In genomic region chr7:137981668-137982067, GRCh38 we compare ENCODE assay signal across 8 cellular contexts. TPM values are rescaled to one million over a fixed set of nuclear protein-coding genes. Genes with fewer than 3 reads are reported as not detected.
DNase-seq lines count a peak whose midpoint lies in the region; ATAC-seq, FAIRE-seq and TF ChIP-seq lines count a peak whose summit lies in the region.

No MANE protein-coding gene starts in this region.

- H2AFZ ChIP-seq in SK-N-SH (ENCODE audit: low read depth), result peak overlapping the region; percentile 42; the same call in 1 of the 2 replicates
- H2AFZ ChIP-seq in astrocyte (ENCODE audit: low read depth, low read length), result no peak overlapping the region

- H3K4me1 Mint-ChIP-seq in astrocyte (ENCODE audit: low read depth, unreplicated experiment) (peaks cover 90% of the 10 kb centered on the region), immature natural killer cell (peaks cover 18 to 75% of the 10 kb centered on the region in 2 donors)

- peaks cover 16% of the 10 kb centered on the region for H3F3A ChIP-seq in SK-N-SH (replicated peaks; ENCODE audit: insufficient read depth)

- H3K27ac Mint-ChIP-seq in astrocyte (ENCODE audit: unreplicated experiment) (peak overlapping the region; percentile 66), immature natural killer cell (peak overlapping the region in 2 of 6 donors; percentile 44 to 45)

- H3K27me3 Mint-ChIP-seq in astrocyte (ENCODE audit: low read depth, unreplicated experiment) (no peaks in the 10 kb centered on the region), immature natural killer cell (ENCODE audit: low read depth in 3 of 3) (no peaks in the 10 kb centered on the region)

- TF ChIP-seq RAD21 in SK-N-SH (IDR thresholded peaks at IDR 0.05; ENCODE audit: low read length), result no peak

- H3K36me3 Mint-ChIP-seq in astrocyte (ENCODE audit: low read depth, unreplicated experiment) (peaks cover 27% of the 10 kb centered on the region), immature natural killer cell (peaks cover 8 to 13% (median 12%) of the 10 kb centered on the region in 3 donors)

- H3K36me3 ChIP-seq in SK-N-SH (replicated peaks in 1 of 2; ENCODE audit: control insufficient read depth in 1 of 2, insufficient read depth in 2 of 2, low read length in 1 of 2) (peaks cover 3 to 11% of the 10 kb centered on the region in 2 experiments), astrocyte (ENCODE audit: insufficient read depth, low read length) (no peaks in the 10 kb centered on the region), urinary bladder (ENCODE audit: insufficient read depth) (no peaks in the 10 kb centered on the region)

- peak overlapping the region; percentile 39 for H3K9ac ChIP-seq in SK-N-SH
- peak overlapping the region; percentile 42 for H3K9ac ChIP-seq in astrocyte (ENCODE audit: low read length)

- no peaks in the 10 kb centered on the region for H3K27me3 ChIP-seq in SK-N-SH (ENCODE audit: insufficient read depth)
- H3K27me3 ChIP-seq in astrocyte (ENCODE audit: insufficient read depth, low read length), result no peaks in the 10 kb centered on the region

- no peak for DNase-seq in SK-N-SH
- no peak for DNase-seq in astrocyte (ENCODE audit: low read depth)
- DNase-seq in DMS79 treated with DMSO at 0.1 percent for 48 hours (lab: John Stamatoyannopoulos, UW), result no peak
- DNase-seq in immature natural killer cell, result no peak
- DNase-seq in NCI-H226, result no peak

- peaks cover 7% of the 10 kb centered on the region for H3K9me3 Mint-ChIP-seq in astrocyte (ENCODE audit: unreplicated experiment)
- no peaks in the 10 kb centered on the region for H3K9me3 Mint-ChIP-seq in immature natural killer cell

- FAIRE-seq in astrocyte (lab: Jason Lieb, UNC), result no peak

- CTCF ChIA-PET in SK-N-SH (lab: Yijun Ruan, JAX), result interaction anchor here (0.9 kb wide), 1 partner anchor 78 kb away, joined by 4 read pairs; no protein-coding TSS in a partner anchor

- H3K79me2 ChIP-seq in SK-N-SH (ENCODE audit: insufficient read depth) (peaks cover 98% of the 10 kb centered on the region), astrocyte (ENCODE audit: insufficient read depth, low read length) (peaks cover 97% of the 10 kb centered on the region)

- H3K9me3 ChIP-seq in SK-N-SH (no peaks in the 10 kb centered on the region), astrocyte (ENCODE audit: insufficient read depth, low read depth, low read length) (peaks cover 2% of the 10 kb centered on the region)

- no peak for TF ChIP-seq EP300 in SK-N-SH (IDR thresholded peaks at IDR 0.05; ENCODE audit: borderline replicate concordance in 1 of 2, low read depth in 1 of 2, low read length in 1 of 2)

- H3K4me1 ChIP-seq in SK-N-SH (ENCODE audit: control insufficient read depth in 1 of 2, insufficient read depth in 2 of 2, low read depth in 1 of 2, low read length in 1 of 2), result peaks cover 22 to 34% of the 10 kb centered on the region in 2 experiments; a peak in 3 of 4 replicates
- peaks cover 73% of the 10 kb centered on the region for H3K4me1 ChIP-seq in astrocyte (ENCODE audit: insufficient read depth, low read length)
- H3K4me1 ChIP-seq in urinary bladder (ENCODE audit: insufficient read depth), result peaks cover 3% of the 10 kb centered on the region

- 81% methylated on average over 4 of the region's 4 CpGs for WGBS in SK-N-SH (ENCODE audit: low lambda C conversion rate)
- WGBS in urinary bladder, result 65% methylated on average over 4 of the region's 4 CpGs

- H3K27ac ChIP-seq in SK-N-SH (ENCODE audit: low read depth in 2 of 2, low read length in 1 of 2) (peak overlapping the region; percentile 18 to 94; a peak in 3 of 4 replicates), astrocyte (ENCODE audit: low read depth, low read length) (peak overlapping the region; percentile 75), urinary bladder (ENCODE audit: low read depth) (peak overlapping the region; percentile 46)

- ATAC-seq in SK-N-SH treated with all-trans-retinoic acid at 6 μM for 48 hours, result no peak
- peak; percentile 70 for ATAC-seq in HG03025 (IDR thresholded peaks at IDR 0.05; ENCODE audit: low FRiP score, unreplicated experiment)

- peak overlapping the region; percentile 22 for H3K4me2 ChIP-seq in SK-N-SH
- H3K4me2 ChIP-seq in astrocyte (ENCODE audit: low read length), result peak overlapping the region; percentile 41

- H3K4me3 ChIP-seq in SK-N-SH (ENCODE audit: low read depth in 2 of 2, low read length in 1 of 2), result no peak overlapping the region
- no peak overlapping the region for H3K4me3 ChIP-seq in astrocyte (ENCODE audit: insufficient read depth, low read depth, low read length)
- no peak overlapping the region for H3K4me3 ChIP-seq in urinary bladder (ENCODE audit: low read depth, low read length)

- POLR2A ChIA-PET in SK-N-SH (lab: Yijun Ruan, JAX), result no interaction called here

- TF ChIP-seq CTCF in SK-N-SH (IDR thresholded peaks at IDR 0.05) (no peak), astrocyte (IDR thresholded peaks at IDR 0.05; ENCODE audit: insufficient read depth, low read depth, low read length) (no peak)

- H3K9me2 ChIP-seq in SK-N-SH, result no peaks in the 10 kb centered on the region

- H4K20me1 ChIP-seq in SK-N-SH (ENCODE audit: insufficient read depth) (no peaks in the 10 kb centered on the region), astrocyte (ENCODE audit: insufficient read depth, low read length) (peaks cover 47% of the 10 kb centered on the region)

- H3K4me3 Mint-ChIP-seq in astrocyte (ENCODE audit: unreplicated experiment) (no peak overlapping the region), immature natural killer cell (no peak overlapping the region)

TF ChIP-seq in SK-N-SH, 30 proteins besides CTCF, POLR2A, EP300 and RAD21:
- TF ChIP-seq JUND (IDR thresholded peaks at IDR 0.05) (no peak), RFX5 (IDR thresholded peaks at IDR 0.05; ENCODE audit: low read length) (no peak), TAF1 (IDR thresholded peaks at IDR 0.05; ENCODE audit: borderline replicate concordance, low read depth, low read length) (no peak), RCOR1 (IDR thresholded peaks at IDR 0.05; ENCODE audit: low read length) (no peak), FOXJ3 (CRISPR knock-in tag; IDR thresholded peaks at IDR 0.05) (no peak), REST (IDR thresholded peaks at IDR 0.05; ENCODE audit: low read depth, low read length) (no peak)

TF ChIP-seq in SK-N-SH treated with all-trans-retinoic acid at 6 μM for 48 hours, 23 proteins besides CTCF, POLR2A, EP300 and RAD21 (continues in another document):
- TF ChIP-seq BACH2 (CRISPR knock-in tag; IDR thresholded peaks at IDR 0.05; ENCODE audit: borderline replicate concordance) (no peak), PATZ1 (CRISPR knock-in tag; IDR thresholded peaks at IDR 0.05; ENCODE audit: borderline replicate concordance) (no peak), POU6F1 (CRISPR knock-in tag; IDR thresholded peaks at IDR 0.05; ENCODE audit: borderline replicate concordance, low read depth) (no peak), ARNTL (CRISPR knock-in tag; IDR thresholded peaks at IDR 0.05; ENCODE audit: borderline replicate concordance, low read depth) (no peak), ZC3H10 (CRISPR knock-in tag; IDR thresholded peaks at IDR 0.05) (no peak), RARB (CRISPR knock-in tag; IDR thresholded peaks at IDR 0.05) (no peak), ESRRG (CRISPR knock-in tag; IDR thresholded peaks at IDR 0.05) (no peak), ZNF70 (CRISPR knock-in tag; IDR thresholded peaks at IDR 0.05) (no peak), CREB5 (CRISPR knock-in tag; IDR thresholded peaks at IDR 0.05; ENCODE audit: low read depth) (no peak), PPARA (CRISPR knock-in tag; IDR thresholded peaks at IDR 0.05; ENCODE audit: borderline replicate concordance) (no peak), TOX (CRISPR knock-in tag; IDR thresholded peaks at IDR 0.05; ENCODE audit: borderline replicate concordance) (no peak)

RNA-seq across cellular contexts. Expression of gene CREB3L2, which starts 20.2 kb away (rescaled TPM):
- polyA plus RNA-seq in SK-N-SH (2012; rRNA removed), result 22.9 and 23.5 TPM in 2 replicates
- 22.5 and 24.7 TPM in 2 replicates for polyA plus RNA-seq in SK-N-SH (2012; cell fraction: cytosol; rRNA removed)
- polyA plus RNA-seq in SK-N-SH (2012; cell fraction: nucleus; rRNA removed), result 14.7 and 18.0 TPM in 2 replicates
- 116 and 128 TPM in 2 replicates for total RNA-seq in astrocyte
- total RNA-seq in urinary bladder, result 31.5 TPM
- polyA plus RNA-seq in urinary bladder, result 20.7 TPM
- 10 to 100 TPM; 10.8 to 21.6 (median 12.6) TPM for polyA plus RNA-seq in immature natural killer cell
